3 cellular contexts compared by ENCODE assay signal in the genomic region with DNA sequence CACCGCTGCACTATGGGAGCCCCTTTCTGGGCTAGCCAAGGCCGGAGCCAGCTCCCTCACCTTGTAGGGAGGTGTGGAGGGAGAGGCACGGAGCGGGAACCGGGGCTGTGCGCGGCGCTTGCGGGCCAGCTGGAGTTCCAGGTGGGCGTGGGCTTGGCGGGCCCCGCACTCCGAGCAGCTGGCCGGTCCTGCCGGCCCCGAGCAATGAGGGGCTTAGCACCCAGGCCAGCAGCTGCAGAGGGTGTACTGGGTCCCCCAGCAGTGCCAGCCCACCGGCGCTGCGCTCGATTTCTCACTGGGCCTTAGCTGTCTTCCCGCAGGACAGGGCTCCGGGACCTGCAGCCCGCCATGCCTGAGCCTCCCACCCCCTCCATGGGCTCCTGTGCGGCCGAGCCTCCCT. TPM values are rescaled to one million over a fixed set of nuclear protein-coding genes. Genes with fewer than 3 reads are reported as not detected.
"Had no signal": no experiment of that assay in that cellular context is flagged by ENCODE, and none has a peak within 500 bp of the region (broad histone marks: within the 10 kb centered on the region; RNA-seq: fewer than 3 reads in every experiment).

No MANE protein-coding gene starts in this region.

RNA-seq across cellular contexts. Expression of a gene that starts 53.3 kb away (rescaled TPM):
- total RNA-seq: activated naive CD4-positive, alpha-beta T cell treated with anti-CD3 and anti-CD28 coated beads for 36 hours; activated naive CD4-positive, alpha-beta T cell treated with anti-CD3 and anti-CD28 coated beads, Interleukin-2, amount 50 U/mL, for 72 hours; activated naive CD8-positive, alpha-beta T cell treated with anti-CD3 and anti-CD28 coated beads for 36 hours had no signal
